8 cellular contexts compared by ENCODE assay signal in the genomic region with DNA sequence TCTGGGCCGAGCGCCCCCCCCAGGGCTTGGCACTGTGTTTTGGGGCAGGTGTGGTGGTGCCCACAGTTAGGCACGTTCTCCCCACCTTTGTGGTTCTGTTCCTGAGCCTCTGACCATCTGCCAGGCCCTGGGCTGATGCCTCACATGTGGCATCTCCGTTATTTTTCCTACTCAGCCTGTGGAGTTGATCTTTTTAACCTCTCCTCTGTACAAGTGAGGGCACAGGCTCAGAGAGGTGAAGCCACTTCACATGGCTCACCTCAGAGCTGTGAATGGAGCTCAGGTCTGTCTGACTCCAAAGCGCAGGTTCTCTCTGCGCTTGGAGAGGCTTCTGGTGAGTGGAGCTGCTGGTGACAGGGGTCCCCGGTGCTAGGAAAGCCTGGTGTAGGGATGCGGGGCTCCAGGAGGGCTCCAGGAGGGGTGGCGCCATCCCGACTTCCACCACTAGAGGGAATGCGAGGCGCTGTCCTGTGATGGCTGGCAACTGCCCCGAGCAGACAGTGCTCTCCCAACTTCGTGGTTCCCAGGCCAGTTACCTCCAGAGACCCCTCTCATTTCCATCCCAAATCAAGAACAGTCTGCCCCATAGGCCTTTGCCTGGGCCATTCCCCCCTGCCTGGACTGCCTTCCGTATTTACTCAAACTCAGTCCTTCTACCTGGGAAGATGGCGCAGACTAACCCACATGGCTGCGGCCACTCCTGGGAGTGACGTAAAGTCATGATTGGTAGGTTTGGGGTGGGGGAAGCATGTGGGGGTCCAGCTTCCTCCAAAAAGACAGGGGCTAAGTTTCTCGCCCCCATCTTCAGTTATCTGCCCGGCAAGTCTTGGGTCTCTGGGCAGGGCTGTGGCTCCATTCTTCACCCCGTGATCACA. TPM values are rescaled to one million over a fixed set of nuclear protein-coding genes. Genes with fewer than 3 reads are reported as not detected.
DNase-seq lines count a peak whose midpoint lies in the region; ATAC-seq, FAIRE-seq and TF ChIP-seq lines count a peak whose summit lies in the region.

No MANE protein-coding gene starts in this region.

- DNase-seq in COLO668 (lab: John Stamatoyannopoulos, UW; ENCODE audit: unreplicated experiment) (peak; percentile 40), endothelial cell of umbilical vein (ENCODE audit: low read depth, low spot score) (peak; percentile 45), nephron progenitor cell (peak; percentile 76), Ammon's horn (ENCODE audit: low spot score) (no peak)
- DNase-seq in activated CD4-positive, alpha-beta T cell treated with anti-CD3 and anti-CD28 coated beads, Interleukin-2, amount 50 U/mL, for 48 hours = peak; percentile 71 to 77

- H4K20me1 ChIP-seq in endothelial cell of umbilical vein (replicated peaks; ENCODE audit: control insufficient read depth, extremely low read depth, insufficient read depth, low read length) = no peaks in the 10 kb centered on the region

- FAIRE-seq in endothelial cell of umbilical vein (lab: Jason Lieb, UNC) = peak; percentile 83

- peak; percentile 68 to 90 for TF ChIP-seq CTCF in endothelial cell of umbilical vein (IDR thresholded peaks at IDR 0.05; ENCODE audit: extremely low read depth in 1 of 2, insufficient read depth in 1 of 2, low read depth in 1 of 2, low read length in 2 of 2)
- TF ChIP-seq CTCF in nephron progenitor cell (IDR thresholded peaks at IDR 0.05) = peak; percentile 77

- H3K9me3 Mint-ChIP-seq in IgD-negative memory B cell = no peaks in the 10 kb centered on the region
- H3K9me3 Mint-ChIP-seq in nephron progenitor cell = no peaks in the 10 kb centered on the region

- H3K27me3 ChIP-seq in endothelial cell of umbilical vein (ENCODE audit: control insufficient read depth in 2 of 2, insufficient read depth in 2 of 2, low read length in 2 of 2) = no peaks in the 10 kb centered on the region

- peaks cover 34 to 37% (median 37%) of the 10 kb centered on the region in 3 donors for H3K4me1 Mint-ChIP-seq in IgD-negative memory B cell
- peaks cover 42% of the 10 kb centered on the region for H3K4me1 Mint-ChIP-seq in nephron progenitor cell

- POLR2A ChIA-PET in endothelial cell of umbilical vein (lab: Charles Lee) = no interaction called here

- peaks cover 8% of the 10 kb centered on the region for H3K79me2 ChIP-seq in endothelial cell of umbilical vein (ENCODE audit: control insufficient read depth, insufficient read depth, low read length)

- CTCF ChIA-PET in endothelial cell of umbilical vein (lab: Charles Lee) = interaction anchor here (0.6 to 1.5 kb wide), 4 partner anchors 16 to 254 kb away, joined by 3 to 4 read pairs (median 4); no protein-coding TSS in a partner anchor

- no peak overlapping the region for H3K9ac ChIP-seq in endothelial cell of umbilical vein (replicated peaks; ENCODE audit: extremely low read depth, insufficient read depth, low read length)

- intact Hi-C loops in endothelial cell of umbilical vein (cut with micrococcal nuclease) = no loop called here

- peak overlapping the region in 2 of 4 donors; percentile 29 to 84 for H3K4me3 Mint-ChIP-seq in IgD-negative memory B cell
- H3K4me3 Mint-ChIP-seq in nephron progenitor cell = no peak overlapping the region

- ATAC-seq in HG02798 (IDR thresholded peaks at IDR 0.05; ENCODE audit: poor library complexity, unreplicated experiment) (no peak), HG02642 (IDR thresholded peaks at IDR 0.05; ENCODE audit: poor library complexity, unreplicated experiment) (no peak)

- no peaks in the 10 kb centered on the region for H3K9me3 ChIP-seq in endothelial cell of umbilical vein (replicated peaks; ENCODE audit: control insufficient read depth, insufficient read depth, low read length)

- no peak overlapping the region for H3K4me2 ChIP-seq in endothelial cell of umbilical vein (ENCODE audit: insufficient read depth, low read length)

- H3K27me3 Mint-ChIP-seq in IgD-negative memory B cell (peaks cover 8% of the 10 kb centered on the region), nephron progenitor cell (ENCODE audit: low read depth, poor library complexity) (no peaks in the 10 kb centered on the region)

- dilution Hi-C loops in endothelial cell of umbilical vein (cut with MboI; ENCODE audit: extremely low pct_ligation_motif_present, low sequenced_read_pairs) = no loop called here

- no peaks in the 10 kb centered on the region for H3K36me3 ChIP-seq in endothelial cell of umbilical vein (ENCODE audit: control insufficient read depth in 2 of 2, extremely low read depth in 1 of 2, insufficient read depth in 2 of 2, low read length in 2 of 2)

- TF ChIP-seq POLR2A in endothelial cell of umbilical vein (IDR thresholded peaks at IDR 0.05; ENCODE audit: low read depth, low read length) = no peak

- H3K9me1 ChIP-seq in endothelial cell of umbilical vein (replicated peaks; ENCODE audit: control insufficient read depth, extremely low read depth, insufficient read depth, low read length) = no peaks in the 10 kb centered on the region

- no peak overlapping the region for H2AFZ ChIP-seq in endothelial cell of umbilical vein (ENCODE audit: low read depth, low read length)

- H3K4me3 ChIP-seq in endothelial cell of umbilical vein (replicated peaks in 1 of 3; ENCODE audit: insufficient read depth in 1 of 3, low read depth in 1 of 3, low read length in 3 of 3) = no peak overlapping the region

- H3K27ac Mint-ChIP-seq in IgD-negative memory B cell (peak overlapping the region; percentile 39 to 85 (median 76)), nephron progenitor cell (peak overlapping the region; percentile 80)

- H3K36me3 Mint-ChIP-seq in IgD-negative memory B cell (peaks cover under 1% of the 10 kb centered on the region), nephron progenitor cell (ENCODE audit: low read depth) (peaks cover 39% of the 10 kb centered on the region)

- H3K4me1 ChIP-seq in endothelial cell of umbilical vein (ENCODE audit: control insufficient read depth, extremely low read depth, insufficient read depth, low read length) = no peaks in the 10 kb centered on the region

- no peak overlapping the region for H3K27ac ChIP-seq in endothelial cell of umbilical vein (ENCODE audit: insufficient read depth, low read depth, low read length)

- no TSS peak for BruUV-seq in endothelial cell of umbilical vein (replicated peaks; lab: Mats Ljungman, UMichigan)

TF ChIP-seq in endothelial cell of umbilical vein, 7 proteins besides CTCF, POLR2A, EP300 and RAD21:
- TF ChIP-seq, protein P1, sequence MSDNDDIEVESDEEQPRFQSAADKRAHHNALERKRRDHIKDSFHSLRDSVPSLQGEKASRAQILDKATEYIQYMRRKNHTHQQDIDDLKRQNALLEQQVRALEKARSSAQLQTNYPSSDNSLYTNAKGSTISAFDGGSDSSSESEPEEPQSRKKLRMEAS (IDR thresholded peaks at IDR 0.05; ENCODE audit: insufficient read depth, insufficient read length) = no peak
- TF ChIP-seq FOS (IDR thresholded peaks at IDR 0.05; ENCODE audit: borderline replicate concordance, insufficient read depth, low read length) (no peak), JUN (IDR thresholded peaks at IDR 0.05; ENCODE audit: borderline replicate concordance, insufficient read depth, insufficient read length, low read depth) (no peak)

RNA-seq across cellular contexts. Expression of gene BCL7A, which starts 9.9 kb away (rescaled TPM):
- polyA plus RNA-seq in IgD-negative memory B cell (18.7 TPM), endothelial cell of umbilical vein (9.5 and 9.7 TPM in 2 replicates)
- 11.1 and 12.6 TPM in 2 replicates for total RNA-seq in endothelial cell of umbilical vein
- polyA plus RNA-seq in endothelial cell of umbilical vein (2011; cell fraction: cytosol; rRNA removed) = 7.0 and 7.9 TPM in 2 replicates
- 6.7 and 7.3 TPM in 2 replicates for polyA plus RNA-seq in endothelial cell of umbilical vein (2011; cell fraction: nucleus; rRNA removed)
- polyA plus RNA-seq in endothelial cell of umbilical vein (2012) = 10.1 and 10.4 TPM in 2 replicates
- polyA minus RNA-seq in endothelial cell of umbilical vein = 6.7 and 6.9 TPM in 2 replicates
- polyA minus RNA-seq in endothelial cell of umbilical vein (2011; cell fraction: cytosol; rRNA and poly(A)+ RNA removed) = 2.7 TPM
- 3.6 and 4.9 TPM in 2 replicates for polyA minus RNA-seq in endothelial cell of umbilical vein (2011; cell fraction: nucleus; rRNA and poly(A)+ RNA removed)

RNA-seq across cellular contexts. Expression of gene MLXIP, which starts 47.0 kb away (rescaled TPM):
- polyA plus RNA-seq in IgD-negative memory B cell (17.5 TPM), endothelial cell of umbilical vein (22.0 and 37.6 TPM in 2 replicates)
- 65.5 and 72.5 TPM in 2 replicates for total RNA-seq in endothelial cell of umbilical vein
- 17.9 and 18.2 TPM in 2 replicates for polyA plus RNA-seq in endothelial cell of umbilical vein (2011; cell fraction: cytosol; rRNA removed)
- polyA plus RNA-seq in endothelial cell of umbilical vein (2011; cell fraction: nucleus; rRNA removed) = 60.6 and 101 TPM in 2 replicates
- polyA plus RNA-seq in endothelial cell of umbilical vein (2012) = 43.7 and 45.8 TPM in 2 replicates
- polyA minus RNA-seq in endothelial cell of umbilical vein = 26.9 and 34.4 TPM in 2 replicates
- 26.7 TPM for polyA minus RNA-seq in endothelial cell of umbilical vein (2011; cell fraction: cytosol; rRNA and poly(A)+ RNA removed)
- polyA minus RNA-seq in endothelial cell of umbilical vein (2011; cell fraction: nucleus; rRNA and poly(A)+ RNA removed) = 31.4 and 46.2 TPM in 2 replicates
